ENCODE assay signal across 19 cellular contexts in genomic region chr9:118578467-118578866, GRCh38.
DNase-seq lines count a peak whose midpoint lies in the region; FAIRE-seq and TF ChIP-seq lines count a peak whose summit lies in the region.
"Had no signal": no experiment of that assay in that cellular context is flagged by ENCODE, and none has a peak within 500 bp of the region (broad histone marks: within the 10 kb centered on the region; RNA-seq: fewer than 3 reads in every experiment).

No MANE protein-coding gene starts in this region.

- H3K4me2 ChIP-seq in astrocyte (ENCODE audit: low read length): peak overlapping the region; percentile 27
- H3K4me2 ChIP-seq in smooth muscle cell: no peak overlapping the region
- H3K4me2 ChIP-seq: SK-N-SH had no signal

- no peak overlapping the region for H3K4me3 ChIP-seq in astrocyte (ENCODE audit: insufficient read depth, low read depth, low read length)
- no peak overlapping the region for H3K4me3 ChIP-seq in fibroblast of the aortic adventitia (ENCODE audit: low read depth, low read length)
- H3K4me3 ChIP-seq in smooth muscle cell: no peak overlapping the region
- H3K4me3 ChIP-seq in thyroid gland (replicated peaks in 1 of 3): no peak overlapping the region
- H3K4me3 ChIP-seq: pancreas, stomach had no signal

- H3K27ac ChIP-seq in astrocyte (ENCODE audit: low read depth, low read length): peak overlapping the region; percentile 36
- H3K27ac ChIP-seq in smooth muscle cell (ENCODE audit: low read depth): peak overlapping the region; percentile 84
- H3K27ac ChIP-seq in thyroid gland: no peak overlapping the region
- H3K27ac ChIP-seq: pancreas, stomach had no signal

- DNase-seq in H54 (ENCODE audit: insufficient read length, low spot score) (no peak), astrocyte (ENCODE audit: low read depth) (peak; percentile 74), fibroblast of the aortic adventitia (ENCODE audit: low read depth) (peak; percentile 49), smooth muscle cell (lab: John Stamatoyannopoulos, UW; ENCODE audit: unreplicated experiment) (no peak), NCI-H510A (lab: John Stamatoyannopoulos, UW) (no peak), thyroid gland (no peak), HEK293T (ENCODE audit: extremely low spot score) (no peak), OCI-M1 (lab: John Stamatoyannopoulos, UW) (no peak)
- DNase-seq: anterior cingulate cortex; CD4-positive, CD25-positive, alpha-beta regulatory T cell; glutamatergic neuron; Karpas-422; kidney; NCI-H146; NCI-H446 treated with DMSO at 0.1 percent for 48 hours; pancreas; SK-N-SH; stomach had no signal

- no peak overlapping the region for H3K4me3 Mint-ChIP-seq in astrocyte (ENCODE audit: unreplicated experiment)
- H3K4me3 Mint-ChIP-seq: activated T-helper 1 cell treated with anti-CD3 and anti-CD28 coated beads, Interleukin-12 subunit alpha, Interleukin-12 subunit beta, Interleukin-2, Interleukin-4 antibody, amounts not matched to agents 30 ng/mL and 10 ng/mL and 1 ng/mL, durations not matched to agents 14 hours and 24 hours and 36 hours had no signal

- H3F3A ChIP-seq in smooth muscle cell (ENCODE audit: low read depth): no peaks in the 10 kb centered on the region

- peaks cover 2% of the 10 kb centered on the region for H3K9me3 Mint-ChIP-seq in astrocyte (ENCODE audit: unreplicated experiment)

- no peak overlapping the region for H3K9ac ChIP-seq in astrocyte (ENCODE audit: low read length)
- H3K9ac ChIP-seq in smooth muscle cell (ENCODE audit: low read depth): no peak overlapping the region
- H3K9ac ChIP-seq: SK-N-SH had no signal

- no peak for TF ChIP-seq CTCF in astrocyte (IDR thresholded peaks at IDR 0.05; ENCODE audit: insufficient read depth, low read depth, low read length)
- TF ChIP-seq CTCF in fibroblast of the aortic adventitia (IDR thresholded peaks at IDR 0.05; ENCODE audit: insufficient read depth, low read length): no peak
- no peak for TF ChIP-seq CTCF in smooth muscle cell (IDR thresholded peaks at IDR 0.05; ENCODE audit: borderline replicate concordance, insufficient read depth, poor library complexity, severe bottlenecking)
- TF ChIP-seq CTCF in thyroid gland (IDR thresholded peaks at IDR 0.05): no peak

- H3K27me3 ChIP-seq in astrocyte (ENCODE audit: insufficient read depth, low read length) (no peaks in the 10 kb centered on the region), smooth muscle cell (ENCODE audit: low read depth) (no peaks in the 10 kb centered on the region), thyroid gland (no peaks in the 10 kb centered on the region)
- H3K27me3 ChIP-seq: pancreas, stomach had no signal

- H3K79me2 ChIP-seq in astrocyte (ENCODE audit: insufficient read depth, low read length): no peaks in the 10 kb centered on the region
- no peaks in the 10 kb centered on the region for H3K79me2 ChIP-seq in smooth muscle cell (ENCODE audit: low read depth)

- intact Hi-C loops in thyroid gland (cut with DNase I): no loop called here

- H3K4me1 ChIP-seq in astrocyte (ENCODE audit: insufficient read depth, low read length) (peaks cover 6% of the 10 kb centered on the region), smooth muscle cell (ENCODE audit: low read depth) (peaks cover 4% of the 10 kb centered on the region), thyroid gland (no peaks in the 10 kb centered on the region)
- H3K4me1 ChIP-seq: pancreas, stomach had no signal

- peaks cover 21% of the 10 kb centered on the region for H3K4me1 Mint-ChIP-seq in astrocyte (ENCODE audit: low read depth, unreplicated experiment)
- H3K4me1 Mint-ChIP-seq: CD4-positive, CD25-positive, alpha-beta regulatory T cell had no signal

- H3K27ac Mint-ChIP-seq in astrocyte (ENCODE audit: unreplicated experiment): no peak overlapping the region
- H3K27ac Mint-ChIP-seq: activated T-helper 1 cell treated with anti-CD3 and anti-CD28 coated beads, Interleukin-12 subunit alpha, Interleukin-12 subunit beta, Interleukin-2, Interleukin-4 antibody, amounts not matched to agents 30 ng/mL and 10 ng/mL and 1 ng/mL, durations not matched to agents 14 hours and 24 hours and 36 hours; CD4-positive, CD25-positive, alpha-beta regulatory T cell had no signal

- H3K36me3 Mint-ChIP-seq in astrocyte (ENCODE audit: low read depth, unreplicated experiment): no peaks in the 10 kb centered on the region
- H3K36me3 Mint-ChIP-seq: CD4-positive, CD25-positive, alpha-beta regulatory T cell had no signal

- no peaks in the 10 kb centered on the region for H3K27me3 Mint-ChIP-seq in astrocyte (ENCODE audit: low read depth, unreplicated experiment)
- H3K27me3 Mint-ChIP-seq: CD4-positive, CD25-positive, alpha-beta regulatory T cell had no signal

- no peak for TF ChIP-seq POLR2A in H54 (IDR thresholded peaks at IDR 0.05; ENCODE audit: low read depth, low read length)
- TF ChIP-seq POLR2A in thyroid gland (IDR thresholded peaks at IDR 0.05): no peak

- H3K36me3 ChIP-seq in astrocyte (ENCODE audit: insufficient read depth, low read length) (no peaks in the 10 kb centered on the region), smooth muscle cell (ENCODE audit: low read depth) (no peaks in the 10 kb centered on the region), thyroid gland (no peaks in the 10 kb centered on the region)
- H3K36me3 ChIP-seq: pancreas, stomach had no signal

- CTCF ChIA-PET in HEK293T (lab: Yijun Ruan, JAX): no interaction called here

- H2AFZ ChIP-seq in astrocyte (ENCODE audit: low read depth, low read length) (no peak overlapping the region), smooth muscle cell (ENCODE audit: low read depth) (peak overlapping the region; percentile 16)

- FAIRE-seq in H54 (lab: Jason Lieb, UNC) (peak; percentile 100), astrocyte (lab: Jason Lieb, UNC) (peak; percentile 80)
- FAIRE-seq: pancreas had no signal

- H3K9me3 ChIP-seq in astrocyte (ENCODE audit: insufficient read depth, low read depth, low read length) (no peaks in the 10 kb centered on the region), smooth muscle cell (replicated peaks; ENCODE audit: low read depth) (peaks cover 6% of the 10 kb centered on the region), thyroid gland (no peaks in the 10 kb centered on the region)
- H3K9me3 ChIP-seq: pancreas had no signal

- POLR2A ChIA-PET in HEK293T (lab: Yijun Ruan, JAX): no interaction called here

- H4K20me1 ChIP-seq in astrocyte (ENCODE audit: insufficient read depth, low read length) (no peaks in the 10 kb centered on the region), smooth muscle cell (ENCODE audit: low read depth) (no peaks in the 10 kb centered on the region)

TF ChIP-seq in HEK293T, 16 proteins besides CTCF, POLR2A, EP300 and RAD21:
- TF ChIP-seq TARDBP (IDR thresholded peaks at IDR 0.05): no peak
- TF ChIP-seq NFRKB (IDR thresholded peaks at IDR 0.05): no peak
- no peak for TF ChIP-seq ZNF384 (IDR thresholded peaks at IDR 0.05)

Comparison
In these comparisons a context has a peak if more than half of its experiments do, and no peak if none do; other contexts are left out.
1. DNase-seq: peak in astrocyte (single experiment) and fibroblast of the aortic adventitia (single experiment); none in H54 (single experiment), smooth muscle cell (single experiment), NCI-H510A (single experiment), thyroid gland (0 of 2), HEK293T (single experiment) and OCI-M1 (single experiment).
2. H3K27ac ChIP-seq: peak in astrocyte (single experiment) and smooth muscle cell (single experiment); none in thyroid gland (0 of 3).